Comparison of ENCODE assay signal across 17 cellular contexts in genomic region chr3:172892158-172892557, GRCh38.
A peak's percentile ranks its signal among the peaks of the same experiment; 100 is the strongest.
DNase-seq lines count a peak whose midpoint lies in the region; ATAC-seq and TF ChIP-seq lines count a peak whose summit lies in the region.
"Had no signal": no experiment of that assay in that cellular context is flagged by ENCODE, and none has a peak within 500 bp of the region (broad histone marks: within the 10 kb centered on the region; RNA-seq: fewer than 3 reads in every experiment).

No MANE protein-coding gene starts in this region.

- no peak overlapping the region for H3K4me3 ChIP-seq in BJ (ENCODE audit: low read depth, low read length)
- H3K4me3 ChIP-seq in brain microvascular endothelial cell (ENCODE audit: low read depth, low read length): no peak overlapping the region
- H3K4me3 ChIP-seq: body of pancreas had no signal

- H3K4me3 Mint-ChIP-seq in WTC11: no peak overlapping the region
- H3K4me3 Mint-ChIP-seq: activated CD8-positive, alpha-beta T cell treated with anti-CD3 and anti-CD28 coated beads for 36 hours; effector memory CD8-positive, alpha-beta T cell had no signal

- H3K36me3 ChIP-seq in BJ (ENCODE audit: control insufficient read depth, insufficient read depth, low read length) (no peaks in the 10 kb centered on the region), brain microvascular endothelial cell (replicated peaks) (no peaks in the 10 kb centered on the region)

- in situ Hi-C loops in brain microvascular endothelial cell (cut with HindIII; ENCODE audit: low pct_ligation_motif_present, low sequenced_read_pairs): no loop called here

- H3K27me3 Mint-ChIP-seq in WTC11 (ENCODE audit: low read depth): no peaks in the 10 kb centered on the region

- CTCF ChIA-PET in BJ (lab: Yijun Ruan, JAX): no interaction called here
- CTCF ChIA-PET in WTC11 (lab: Charles Lee): no interaction called here

- peaks cover 6% of the 10 kb centered on the region; the same call in 1 of the 2 replicates for H3K36me3 Mint-ChIP-seq in WTC11

- H3K9me3 Mint-ChIP-seq in WTC11: peaks cover 21% of the 10 kb centered on the region
- H3K9me3 Mint-ChIP-seq: activated CD8-positive, alpha-beta T cell treated with anti-CD3 and anti-CD28 coated beads for 36 hours had no signal

- peak; percentile 50 for DNase-seq in BJ (ENCODE audit: low read depth)
- DNase-seq in HT1080 (ENCODE audit: low read depth): peak; percentile 67
- DNase-seq in brain microvascular endothelial cell: peak; percentile 20
- peak; percentile 28 for DNase-seq in kidney tubule cell (ENCODE audit: low spot score)
- DNase-seq in WTC11 (ENCODE audit: low spot score): no peak
- DNase-seq in mucosa of gallbladder (ENCODE audit: low spot score): no peak
- DNase-seq: activated CD8-positive, alpha-beta T cell treated with anti-CD3 and anti-CD28 coated beads for 36 hours; body of pancreas; effector memory CD8-positive, alpha-beta T cell; islet precursor cell; NCI-H2081; SIG-M5; substantia nigra had no signal

- H3K27ac Mint-ChIP-seq in WTC11: no peak overlapping the region
- H3K27ac Mint-ChIP-seq: activated CD8-positive, alpha-beta T cell treated with anti-CD3 and anti-CD28 coated beads for 36 hours; effector memory CD8-positive, alpha-beta T cell had no signal

- TF ChIP-seq CTCF in BJ (IDR thresholded peaks at IDR 0.05; ENCODE audit: insufficient read depth, low read depth, low read length) (no peak), brain microvascular endothelial cell (IDR thresholded peaks at IDR 0.05; ENCODE audit: low read depth, low read length, missing control alignments) (no peak), WTC11 (IDR thresholded peaks at IDR 0.05) (no peak)

- H3K27me3 ChIP-seq in BJ (ENCODE audit: control insufficient read depth, insufficient read depth, low read length) (no peaks in the 10 kb centered on the region), brain microvascular endothelial cell (replicated peaks) (no peaks in the 10 kb centered on the region)
- H3K27me3 ChIP-seq: body of pancreas had no signal

- H3K27ac ChIP-seq in brain microvascular endothelial cell: no peak overlapping the region
- H3K27ac ChIP-seq: body of pancreas, C4-2B, parathyroid adenoma had no signal

- no peak for ATAC-seq in GM21447 (IDR thresholded peaks at IDR 0.05; ENCODE audit: unreplicated experiment)
- no peak for ATAC-seq in WTC11
- ATAC-seq in HG02973 (IDR thresholded peaks at IDR 0.05; ENCODE audit: unreplicated experiment): no peak
- ATAC-seq: activated CD8-positive, alpha-beta T cell treated with anti-CD3 and anti-CD28 coated beads for 36 hours; body of pancreas; effector memory CD8-positive, alpha-beta T cell had no signal

- no peaks in the 10 kb centered on the region for H3K4me1 Mint-ChIP-seq in WTC11

- POLR2A ChIA-PET in BJ (lab: Charles Lee): no interaction called here
- POLR2A ChIA-PET in WTC11 (lab: Charles Lee): no interaction called here

TF ChIP-seq in WTC11, 78 proteins besides CTCF, POLR2A, EP300 and RAD21:
- TF ChIP-seq RELA (CRISPR knock-in tag; IDR thresholded peaks at IDR 0.05; ENCODE audit: borderline replicate concordance): no peak
- TF ChIP-seq NFATC4 (CRISPR knock-in tag; IDR thresholded peaks at IDR 0.05): no peak
- no peak for TF ChIP-seq FOXP4 (CRISPR knock-in tag; IDR thresholded peaks at IDR 0.05)
- no peak for TF ChIP-seq ZNF121 (CRISPR knock-in tag; IDR thresholded peaks at IDR 0.05)
- no peak for TF ChIP-seq JAZF1 (CRISPR knock-in tag; IDR thresholded peaks at IDR 0.05)
- TF ChIP-seq TEAD4 (CRISPR knock-in tag; IDR thresholded peaks at IDR 0.05): no peak
- TF ChIP-seq MXD4 (CRISPR knock-in tag; IDR thresholded peaks at IDR 0.05; ENCODE audit: borderline replicate concordance): no peak
- no peak for TF ChIP-seq ZSCAN18 (CRISPR knock-in tag; IDR thresholded peaks at IDR 0.05)
- no peak for TF ChIP-seq E2F1 (CRISPR knock-in tag; IDR thresholded peaks at IDR 0.05)
- TF ChIP-seq FOXP1 (CRISPR knock-in tag; IDR thresholded peaks at IDR 0.05; ENCODE audit: borderline replicate concordance): no peak

Comparison
In these comparisons a context has a peak if more than half of its experiments do, and no peak if none do; other contexts are left out.
1. DNase-seq: peak in BJ (single experiment), HT1080 (single experiment), brain microvascular endothelial cell (single experiment) and kidney tubule cell (single experiment); none in WTC11 (single experiment) and mucosa of gallbladder (single experiment).